36 cellular contexts compared by ENCODE assay signal in the genomic region with DNA sequence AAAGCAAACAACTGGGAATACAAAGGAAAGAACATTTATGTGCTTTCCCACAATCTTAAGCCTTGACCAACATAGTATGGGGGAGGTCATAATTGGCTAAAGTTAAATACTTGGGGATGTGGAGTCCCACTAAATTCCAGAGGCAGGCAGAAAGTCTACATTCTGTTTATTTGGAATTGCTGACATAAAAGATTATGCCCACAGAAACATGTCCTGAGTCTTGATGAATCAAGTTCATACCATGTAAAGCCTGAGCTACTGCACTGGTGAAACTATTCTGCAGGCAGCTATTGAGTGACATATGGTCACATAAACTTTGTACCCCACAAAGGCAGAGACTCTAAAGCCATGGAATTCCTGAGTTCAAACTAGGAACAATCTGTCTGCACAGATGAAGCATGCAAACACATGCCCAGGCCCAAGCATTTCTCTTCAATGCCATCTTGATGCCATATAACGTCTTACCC.
DNase-seq lines count a peak whose midpoint lies in the region; ATAC-seq, FAIRE-seq and TF ChIP-seq lines count a peak whose summit lies in the region.
"Had no signal": no experiment of that assay in that cellular context is flagged by ENCODE, and none has a peak within 500 bp of the region (broad histone marks: within the 10 kb centered on the region; RNA-seq: fewer than 3 reads in every experiment).

No MANE protein-coding gene starts in this region.

- no peaks in the 10 kb centered on the region for H3K27me3 Mint-ChIP-seq in WTC11 (ENCODE audit: low read depth)
- no peaks in the 10 kb centered on the region for H3K27me3 Mint-ChIP-seq in CD8-positive, alpha-beta T cell (ENCODE audit: low read depth)
- H3K27me3 Mint-ChIP-seq: activated CD4-positive, alpha-beta T cell treated with anti-CD3 and anti-CD28 coated beads for 36 hours; activated CD8-positive, alpha-beta T cell treated with anti-CD3 and anti-CD28 coated beads for 36 hours; activated T-helper 17 cell treated with anti-CD3 and anti-CD28 coated beads, Interleukin-2, amount 50 U/mL, for 72 hours; CD4-positive, alpha-beta T cell had no signal

- no peaks in the 10 kb centered on the region for H3K36me3 Mint-ChIP-seq in WTC11
- peaks cover 11% of the 10 kb centered on the region for H3K36me3 Mint-ChIP-seq in CD8-positive, alpha-beta T cell
- H3K36me3 Mint-ChIP-seq: activated naive CD4-positive, alpha-beta T cell treated with anti-CD3 and anti-CD28 coated beads, Interleukin-2, amount 50 U/mL, for 72 hours; natural killer cell had no signal

- no peak for TF ChIP-seq POLR2A in esophagus muscularis mucosa (IDR thresholded peaks at IDR 0.05; ENCODE audit: low read depth)

- H3K9me3 ChIP-seq in adipocyte (ENCODE audit: control insufficient read depth, low read length) (no peaks in the 10 kb centered on the region), small intestine (ENCODE audit: control insufficient read depth, low read depth) (no peaks in the 10 kb centered on the region), esophagus muscularis mucosa (no peaks in the 10 kb centered on the region)
- H3K9me3 ChIP-seq in CD8-positive, alpha-beta T cell (ENCODE audit: low read length) = no peaks in the 10 kb centered on the region
- H3K9me3 ChIP-seq: heart right ventricle, lower lobe of right lung, psoas muscle, upper lobe of right lung had no signal

- POLR2A ChIA-PET in WTC11 (lab: Charles Lee) = no interaction called here
- POLR2A ChIA-PET in CD8-positive, alpha-beta T cell (lab: Charles Lee) = no interaction called here

- TF ChIP-seq EP300 in esophagus muscularis mucosa (IDR thresholded peaks at IDR 0.05) = no peak

- no peak overlapping the region for H3K27ac ChIP-seq in small intestine (ENCODE audit: low read depth in 1 of 2, low read length in 1 of 2)
- H3K27ac ChIP-seq in esophagus muscularis mucosa (replicated peaks in 1 of 4) = no peak overlapping the region
- no peak overlapping the region for H3K27ac ChIP-seq in CD8-positive, alpha-beta T cell (ENCODE audit: low read depth, low read length)
- H3K27ac ChIP-seq: coronary artery, foreskin keratinocyte, heart right ventricle, lower lobe of right lung, psoas muscle, upper lobe of right lung had no signal

- no peaks in the 10 kb centered on the region for H3K9me3 Mint-ChIP-seq in WTC11
- no peaks in the 10 kb centered on the region for H3K9me3 Mint-ChIP-seq in CD8-positive, alpha-beta T cell
- H3K9me3 Mint-ChIP-seq: activated CD8-positive, alpha-beta T cell treated with anti-CD3 and anti-CD28 coated beads for 36 hours; activated naive CD4-positive, alpha-beta T cell treated with anti-CD3 and anti-CD28 coated beads, Interleukin-2, amount 50 U/mL, for 72 hours; activated T-helper 17 cell treated with anti-CD3 and anti-CD28 coated beads, Interleukin-2, amount 50 U/mL, for 72 hours; CD4-positive, alpha-beta T cell; natural killer cell had no signal

- H3K4me3 Mint-ChIP-seq in WTC11 = no peak overlapping the region
- no peak overlapping the region for H3K4me3 Mint-ChIP-seq in CD8-positive, alpha-beta T cell
- H3K4me3 Mint-ChIP-seq: activated CD4-positive, alpha-beta T cell treated with anti-CD3 and anti-CD28 coated beads for 36 hours; activated CD8-positive, alpha-beta T cell treated with anti-CD3 and anti-CD28 coated beads for 36 hours; activated T-helper 17 cell treated with anti-CD3 and anti-CD28 coated beads, Interleukin-2, amount 50 U/mL, for 72 hours; CD4-positive, alpha-beta T cell; natural killer cell had no signal

- CTCF ChIA-PET in WTC11 (lab: Charles Lee) = interaction anchor here (1.1 to 1.4 kb wide), 2 partner anchors 28 to 69 kb away, joined by 3 to 5 read pairs; no protein-coding TSS in a partner anchor
- CTCF ChIA-PET in CD8-positive, alpha-beta T cell (lab: Charles Lee) = interaction anchor here (1.3 kb wide), 1 partner anchor 29 kb away, joined by 6 read pairs; no protein-coding TSS in a partner anchor

- DNase-seq in NCI-H2171 treated with DMSO at 0.1 percent for 48 hours (lab: John Stamatoyannopoulos, UW) (peak; percentile 8), NCI-H2171 (lab: John Stamatoyannopoulos, UW) (no peak), adipocyte (ENCODE audit: low read depth) (peak; percentile 39), glomerular endothelial cell (ENCODE audit: extremely low read depth, low read depth, low spot score) (peak; percentile 29), small intestine (peak; percentile 37), esophagus muscularis mucosa (ENCODE audit: extremely low spot score) (no peak), WTC11 (ENCODE audit: low spot score) (no peak)
- DNase-seq in CD8-positive, alpha-beta T cell = no peak
- DNase-seq: 8988T; activated CD4-positive, alpha-beta T cell treated with anti-CD3 and anti-CD28 coated beads for 36 hours; activated CD8-positive, alpha-beta memory T cell treated with anti-CD3 and anti-CD28 coated beads, Interleukin-2, amount 50 U/mL, for 48 hours; activated CD8-positive, alpha-beta T cell treated with anti-CD3 and anti-CD28 coated beads for 36 hours; anterior cingulate cortex; CD4-positive, alpha-beta T cell; foreskin keratinocyte; heart right ventricle; Kasumi-1; lower lobe of right lung; natural killer cell; NCI-H1417 treated with DMSO at 0.1 percent for 48 hours; NCI-H446; NCI-H748 treated with DMSO at 0.1 percent for 48 hours; occipital lobe; psoas muscle; SHP77 treated with DMSO at 0.1 percent for 48 hours; stimulated activated naive CD4-positive, alpha-beta T cell; SW 1271; upper lobe of right lung had no signal

- no peak overlapping the region for H3K4me3 ChIP-seq in adipocyte (ENCODE audit: low read length)
- H3K4me3 ChIP-seq in small intestine (ENCODE audit: low read depth in 1 of 2, low read length in 2 of 2) = no peak overlapping the region
- no peak overlapping the region for H3K4me3 ChIP-seq in esophagus muscularis mucosa
- H3K4me3 ChIP-seq in CD8-positive, alpha-beta T cell (ENCODE audit: low read depth, low read length) = no peak overlapping the region
- H3K4me3 ChIP-seq: coronary artery, GM12878, heart right ventricle, lower lobe of right lung, psoas muscle, upper lobe of right lung had no signal

- H3K27me3 ChIP-seq in adipocyte (replicated peaks; ENCODE audit: control insufficient read depth, insufficient read depth, low read length) (no peaks in the 10 kb centered on the region), small intestine (ENCODE audit: control insufficient read depth in 2 of 2, insufficient read depth in 2 of 2, low read length in 2 of 2) (no peaks in the 10 kb centered on the region), esophagus muscularis mucosa (no peaks in the 10 kb centered on the region)
- H3K27me3 ChIP-seq in CD8-positive, alpha-beta T cell (ENCODE audit: insufficient read depth, low read length) = no peaks in the 10 kb centered on the region
- H3K27me3 ChIP-seq: foreskin keratinocyte, heart right ventricle, upper lobe of right lung had no signal

- WGBS in small intestine, 3 donors = 38 to 75% (median 56%) methylated on average over 1 of the region's 1 CpG
- WGBS in esophagus muscularis mucosa = 79% methylated on average over 1 of the region's 1 CpG

- H3K4me1 Mint-ChIP-seq in WTC11 = peaks cover 55% of the 10 kb centered on the region
- peaks cover 35% of the 10 kb centered on the region for H3K4me1 Mint-ChIP-seq in CD8-positive, alpha-beta T cell (ENCODE audit: low read depth)

- no peak for FAIRE-seq in small intestine (lab: Jason Lieb, UNC)
- FAIRE-seq: D721Med, GM12878, H1, RCC 7860 had no signal

- intact Hi-C loops in esophagus muscularis mucosa (cut with DNase I) = no loop called here
- intact Hi-C loops in CD8-positive, alpha-beta T cell (cut with DNase I, micrococcal nuclease) = no loop called here

- ATAC-seq in WTC11 = no peak
- ATAC-seq in CD8-positive, alpha-beta T cell = no peak
- ATAC-seq: activated CD4-positive, alpha-beta T cell treated with anti-CD3 and anti-CD28 coated beads for 36 hours; activated CD8-positive, alpha-beta T cell treated with anti-CD3 and anti-CD28 coated beads for 36 hours; activated naive CD4-positive, alpha-beta T cell treated with anti-CD3 and anti-CD28 coated beads, Interleukin-2, amount 50 U/mL, for 72 hours; activated T-helper 17 cell treated with anti-CD3 and anti-CD28 coated beads, Interleukin-2, amount 50 U/mL, for 72 hours; esophagus mucosa; foreskin keratinocyte; GM12878; heart right ventricle; lower lobe of right lung; natural killer cell; psoas muscle; upper lobe of right lung had no signal

- H3K4me1 ChIP-seq in adipocyte (ENCODE audit: control insufficient read depth, insufficient read depth, low read length) (peaks cover 11% of the 10 kb centered on the region), small intestine (ENCODE audit: control insufficient read depth in 2 of 2, insufficient read depth in 1 of 2, low read depth in 1 of 2, low read length in 1 of 2) (peaks cover 4 to 15% of the 10 kb centered on the region in 2 donors), esophagus muscularis mucosa (peaks cover 13 to 16% (median 15%) of the 10 kb centered on the region in 4 donors)
- no peaks in the 10 kb centered on the region for H3K4me1 ChIP-seq in CD8-positive, alpha-beta T cell (ENCODE audit: insufficient read depth, low read length)
- H3K4me1 ChIP-seq: foreskin keratinocyte, lower lobe of right lung had no signal

- H3K9ac ChIP-seq in adipocyte (ENCODE audit: low read length) = no peak overlapping the region

- no peak overlapping the region for H3K27ac Mint-ChIP-seq in WTC11
- H3K27ac Mint-ChIP-seq in CD8-positive, alpha-beta T cell = no peak overlapping the region
- H3K27ac Mint-ChIP-seq: activated CD4-positive, alpha-beta T cell treated with anti-CD3 and anti-CD28 coated beads for 36 hours; activated CD8-positive, alpha-beta T cell treated with anti-CD3 and anti-CD28 coated beads for 36 hours; CD4-positive, alpha-beta T cell; natural killer cell had no signal

- no peak for TF ChIP-seq CTCF in esophagus muscularis mucosa (IDR thresholded peaks at IDR 0.05)
- TF ChIP-seq CTCF in WTC11 (IDR thresholded peaks at IDR 0.05) = no peak
- TF ChIP-seq CTCF in CD8-positive, alpha-beta T cell (IDR thresholded peaks at IDR 0.05) = no peak

- no peaks in the 10 kb centered on the region for H3K36me3 ChIP-seq in adipocyte (ENCODE audit: control insufficient read depth, insufficient read depth, low read length, severe bottlenecking)
- H3K36me3 ChIP-seq in small intestine (ENCODE audit: control insufficient read depth in 2 of 2, insufficient read depth in 2 of 2, low read length in 2 of 2) = no peaks in the 10 kb centered on the region
- no peaks in the 10 kb centered on the region for H3K36me3 ChIP-seq in esophagus muscularis mucosa
- no peaks in the 10 kb centered on the region for H3K36me3 ChIP-seq in CD8-positive, alpha-beta T cell (ENCODE audit: insufficient read depth, low read length)
- H3K36me3 ChIP-seq: heart right ventricle, lower lobe of right lung, upper lobe of right lung had no signal

TF ChIP-seq in WTC11, 78 proteins besides CTCF, POLR2A, EP300 and RAD21 (continues in another document):
- no peak for TF ChIP-seq NR3C1 (CRISPR knock-in tag; conservative IDR thresholded peaks at IDR 0.05; ENCODE audit: low read depth)

Comparison
In these comparisons a context has a peak if more than half of its experiments do, and no peak if none do; other contexts are left out.
1. DNase-seq: peak in NCI-H2171 treated with DMSO at 0.1 percent for 48 hours (single experiment), adipocyte (single experiment), glomerular endothelial cell (single experiment) and small intestine (single experiment); none in NCI-H2171 (single experiment), esophagus muscularis mucosa (single experiment), WTC11 (single experiment) and CD8-positive, alpha-beta T cell (0 of 7).